ENCODE assay signal across 2 cellular contexts in the genomic region with DNA sequence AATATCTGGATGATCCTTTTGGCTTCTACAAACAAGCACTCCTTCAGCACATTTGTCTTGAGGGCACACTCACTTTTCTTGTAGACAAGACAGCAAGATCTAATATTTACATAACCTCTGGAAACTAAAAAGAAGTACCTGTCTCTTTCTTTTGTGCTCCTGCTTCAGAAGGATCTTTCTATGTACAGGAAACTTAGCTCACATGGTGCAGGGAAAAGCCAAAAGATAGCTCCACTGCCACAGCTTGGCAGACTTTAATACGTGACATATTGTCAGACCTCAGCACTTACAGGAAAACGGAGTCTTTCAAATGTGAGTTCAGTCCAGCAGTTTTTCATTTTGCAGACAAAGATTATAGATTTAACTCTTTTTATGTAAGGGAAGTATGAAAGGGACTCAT.
TF ChIP-seq lines count a peak whose summit lies in the region.

No MANE protein-coding gene starts in this region.

TF ChIP-seq in H1, 55 proteins besides CTCF, POLR2A, EP300 and RAD21 (continued from another document):
- TF ChIP-seq, protein P1, sequence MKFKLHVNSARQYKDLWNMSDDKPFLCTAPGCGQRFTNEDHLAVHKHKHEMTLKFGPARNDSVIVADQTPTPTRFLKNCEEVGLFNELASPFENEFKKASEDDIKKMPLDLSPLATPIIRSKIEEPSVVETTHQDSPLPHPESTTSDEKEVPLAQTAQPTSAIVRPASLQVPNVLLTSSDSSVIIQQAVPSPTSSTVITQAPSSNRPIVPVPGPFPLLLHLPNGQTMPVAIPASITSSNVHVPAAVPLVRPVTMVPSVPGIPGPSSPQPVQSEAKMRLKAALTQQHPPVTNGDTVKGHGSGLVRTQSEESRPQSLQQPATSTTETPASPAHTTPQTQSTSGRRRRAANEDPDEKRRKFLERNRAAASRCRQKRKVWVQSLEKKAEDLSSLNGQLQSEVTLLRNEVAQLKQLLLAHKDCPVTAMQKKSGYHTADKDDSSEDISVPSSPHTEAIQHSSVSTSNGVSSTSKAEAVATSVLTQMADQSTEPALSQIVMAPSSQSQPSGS (IDR thresholded peaks at IDR 0.05; ENCODE audit: low read length), result no peak
- TF ChIP-seq, protein P2, sequence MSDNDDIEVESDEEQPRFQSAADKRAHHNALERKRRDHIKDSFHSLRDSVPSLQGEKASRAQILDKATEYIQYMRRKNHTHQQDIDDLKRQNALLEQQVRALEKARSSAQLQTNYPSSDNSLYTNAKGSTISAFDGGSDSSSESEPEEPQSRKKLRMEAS (IDR thresholded peaks at IDR 0.05), result no peak
- no peak for TF ChIP-seq ZNF274 (IDR thresholded peaks at IDR 0.05; ENCODE audit: borderline replicate concordance, extremely low read depth, low read length)
- no peak for TF ChIP-seq TEAD4 (IDR thresholded peaks at IDR 0.05; ENCODE audit: low read depth, low read length)
- no peak for TF ChIP-seq YY1 (IDR thresholded peaks at IDR 0.05; ENCODE audit: low read depth, low read length)
- TF ChIP-seq NRF1 (IDR thresholded peaks at IDR 0.05; ENCODE audit: low read depth, low read length), result no peak
- no peak for TF ChIP-seq CHD1 (IDR thresholded peaks at IDR 0.05; ENCODE audit: low read depth, low read length)
- TF ChIP-seq FOSL1 (IDR thresholded peaks at IDR 0.05; ENCODE audit: insufficient read depth, low read depth, low read length), result no peak
- TF ChIP-seq SUZ12 (IDR thresholded peaks at IDR 0.05; ENCODE audit: low read length), result no peak
- no peak for TF ChIP-seq POU5F1 (IDR thresholded peaks at IDR 0.05; ENCODE audit: low read depth, low read length)
- no peak for TF ChIP-seq SRF (IDR thresholded peaks at IDR 0.05; ENCODE audit: low read depth, low read length)
- TF ChIP-seq PHF8 (conservative IDR thresholded peaks at IDR 0.05; ENCODE audit: low read depth, low read length), result no peak
- TF ChIP-seq CBX8 (IDR thresholded peaks at IDR 0.05; ENCODE audit: borderline replicate concordance, low read depth, low read length), result no peak
- no peak for TF ChIP-seq TCF12 (IDR thresholded peaks at IDR 0.05; ENCODE audit: low read depth, low read length)
- TF ChIP-seq CBX5 (IDR thresholded peaks at IDR 0.05; ENCODE audit: low read depth, low read length), result no peak
- TF ChIP-seq ASH2L (IDR thresholded peaks at IDR 0.05; ENCODE audit: low read length), result no peak
- no peak for TF ChIP-seq JUN (IDR thresholded peaks at IDR 0.05; ENCODE audit: low read depth, low read length)

TF ChIP-seq in WTC11, 78 proteins besides CTCF, POLR2A, EP300 and RAD21 (continued from another document):
- TF ChIP-seq, protein P3, sequence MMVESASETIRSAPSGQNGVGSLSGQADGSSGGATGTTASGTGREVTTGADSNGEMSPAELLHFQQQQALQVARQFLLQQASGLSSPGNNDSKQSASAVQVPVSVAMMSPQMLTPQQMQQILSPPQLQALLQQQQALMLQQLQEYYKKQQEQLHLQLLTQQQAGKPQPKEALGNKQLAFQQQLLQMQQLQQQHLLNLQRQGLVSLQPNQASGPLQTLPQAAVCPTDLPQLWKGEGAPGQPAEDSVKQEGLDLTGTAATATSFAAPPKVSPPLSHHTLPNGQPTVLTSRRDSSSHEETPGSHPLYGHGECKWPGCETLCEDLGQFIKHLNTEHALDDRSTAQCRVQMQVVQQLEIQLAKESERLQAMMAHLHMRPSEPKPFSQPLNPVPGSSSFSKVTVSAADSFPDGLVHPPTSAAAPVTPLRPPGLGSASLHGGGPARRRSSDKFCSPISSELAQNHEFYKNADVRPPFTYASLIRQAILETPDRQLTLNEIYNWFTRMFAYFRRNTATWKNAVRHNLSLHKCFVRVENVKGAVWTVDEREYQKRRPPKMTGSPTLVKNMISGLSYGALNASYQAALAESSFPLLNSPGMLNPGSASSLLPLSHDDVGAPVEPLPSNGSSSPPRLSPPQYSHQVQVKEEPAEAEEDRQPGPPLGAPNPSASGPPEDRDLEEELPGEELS (CRISPR knock-in tag; IDR thresholded peaks at IDR 0.05), result no peak
- TF ChIP-seq, protein P4, sequence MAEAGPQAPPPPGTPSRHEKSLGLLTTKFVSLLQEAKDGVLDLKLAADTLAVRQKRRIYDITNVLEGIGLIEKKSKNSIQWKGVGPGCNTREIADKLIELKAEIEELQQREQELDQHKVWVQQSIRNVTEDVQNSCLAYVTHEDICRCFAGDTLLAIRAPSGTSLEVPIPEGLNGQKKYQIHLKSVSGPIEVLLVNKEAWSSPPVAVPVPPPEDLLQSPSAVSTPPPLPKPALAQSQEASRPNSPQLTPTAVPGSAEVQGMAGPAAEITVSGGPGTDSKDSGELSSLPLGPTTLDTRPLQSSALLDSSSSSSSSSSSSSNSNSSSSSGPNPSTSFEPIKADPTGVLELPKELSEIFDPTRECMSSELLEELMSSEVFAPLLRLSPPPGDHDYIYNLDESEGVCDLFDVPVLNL (CRISPR knock-in tag; IDR thresholded peaks at IDR 0.05; ENCODE audit: borderline replicate concordance, low read depth), result no peak
- TF ChIP-seq ZNF396 (CRISPR knock-in tag; IDR thresholded peaks at IDR 0.05; ENCODE audit: borderline replicate concordance) (no peak), NFE2L1 (CRISPR knock-in tag; IDR thresholded peaks at IDR 0.05) (no peak), CBFB (CRISPR knock-in tag; IDR thresholded peaks at IDR 0.05; ENCODE audit: low read depth) (no peak), TEAD1 (CRISPR knock-in tag; IDR thresholded peaks at IDR 0.05) (no peak), ZBTB21 (CRISPR knock-in tag; IDR thresholded peaks at IDR 0.05; ENCODE audit: borderline replicate concordance) (no peak), KAT7 (CRISPR knock-in tag; IDR thresholded peaks at IDR 0.05; ENCODE audit: borderline replicate concordance) (no peak), NR3C1 (CRISPR knock-in tag; conservative IDR thresholded peaks at IDR 0.05; ENCODE audit: low read depth) (no peak)
- TF ChIP-seq, protein P5, sequence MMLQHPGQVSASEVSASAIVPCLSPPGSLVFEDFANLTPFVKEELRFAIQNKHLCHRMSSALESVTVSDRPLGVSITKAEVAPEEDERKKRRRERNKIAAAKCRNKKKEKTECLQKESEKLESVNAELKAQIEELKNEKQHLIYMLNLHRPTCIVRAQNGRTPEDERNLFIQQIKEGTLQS (CRISPR knock-in tag; conservative IDR thresholded peaks at IDR 0.05), result no peak
- TF ChIP-seq, protein P6, sequence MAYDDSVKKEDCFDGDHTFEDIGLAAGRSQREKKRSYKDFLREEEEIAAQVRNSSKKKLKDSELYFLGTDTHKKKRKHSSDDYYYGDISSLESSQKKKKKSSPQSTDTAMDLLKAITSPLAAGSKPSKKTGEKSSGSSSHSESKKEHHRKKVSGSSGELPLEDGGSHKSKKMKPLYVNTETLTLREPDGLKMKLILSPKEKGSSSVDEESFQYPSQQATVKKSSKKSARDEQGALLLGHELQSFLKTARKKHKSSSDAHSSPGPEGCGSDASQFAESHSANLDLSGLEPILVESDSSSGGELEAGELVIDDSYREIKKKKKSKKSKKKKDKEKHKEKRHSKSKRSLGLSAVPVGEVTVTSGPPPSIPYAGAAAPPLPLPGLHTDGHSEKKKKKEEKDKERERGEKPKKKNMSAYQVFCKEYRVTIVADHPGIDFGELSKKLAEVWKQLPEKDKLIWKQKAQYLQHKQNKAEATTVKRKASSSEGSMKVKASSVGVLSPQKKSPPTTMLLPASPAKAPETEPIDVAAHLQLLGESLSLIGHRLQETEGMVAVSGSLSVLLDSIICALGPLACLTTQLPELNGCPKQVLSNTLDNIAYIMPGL (CRISPR knock-in tag; IDR thresholded peaks at IDR 0.05), result no peak
- TF ChIP-seq, protein P7, sequence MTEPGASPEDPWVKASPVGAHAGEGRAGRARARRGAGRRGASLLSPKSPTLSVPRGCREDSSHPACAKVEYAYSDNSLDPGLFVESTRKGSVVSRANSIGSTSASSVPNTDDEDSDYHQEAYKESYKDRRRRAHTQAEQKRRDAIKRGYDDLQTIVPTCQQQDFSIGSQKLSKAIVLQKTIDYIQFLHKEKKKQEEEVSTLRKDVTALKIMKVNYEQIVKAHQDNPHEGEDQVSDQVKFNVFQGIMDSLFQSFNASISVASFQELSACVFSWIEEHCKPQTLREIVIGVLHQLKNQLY (CRISPR knock-in tag; IDR thresholded peaks at IDR 0.05), result no peak
- TF ChIP-seq, protein P8, sequence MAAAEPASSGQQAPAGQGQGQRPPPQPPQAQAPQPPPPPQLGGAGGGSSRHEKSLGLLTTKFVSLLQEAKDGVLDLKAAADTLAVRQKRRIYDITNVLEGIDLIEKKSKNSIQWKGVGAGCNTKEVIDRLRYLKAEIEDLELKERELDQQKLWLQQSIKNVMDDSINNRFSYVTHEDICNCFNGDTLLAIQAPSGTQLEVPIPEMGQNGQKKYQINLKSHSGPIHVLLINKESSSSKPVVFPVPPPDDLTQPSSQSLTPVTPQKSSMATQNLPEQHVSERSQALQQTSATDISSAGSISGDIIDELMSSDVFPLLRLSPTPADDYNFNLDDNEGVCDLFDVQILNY (CRISPR knock-in tag; IDR thresholded peaks at IDR 0.05), result no peak
- TF ChIP-seq, protein P1 (CRISPR knock-in tag; IDR thresholded peaks at IDR 0.05; ENCODE audit: borderline replicate concordance, low read depth), result no peak
- TF ChIP-seq, protein P9, sequence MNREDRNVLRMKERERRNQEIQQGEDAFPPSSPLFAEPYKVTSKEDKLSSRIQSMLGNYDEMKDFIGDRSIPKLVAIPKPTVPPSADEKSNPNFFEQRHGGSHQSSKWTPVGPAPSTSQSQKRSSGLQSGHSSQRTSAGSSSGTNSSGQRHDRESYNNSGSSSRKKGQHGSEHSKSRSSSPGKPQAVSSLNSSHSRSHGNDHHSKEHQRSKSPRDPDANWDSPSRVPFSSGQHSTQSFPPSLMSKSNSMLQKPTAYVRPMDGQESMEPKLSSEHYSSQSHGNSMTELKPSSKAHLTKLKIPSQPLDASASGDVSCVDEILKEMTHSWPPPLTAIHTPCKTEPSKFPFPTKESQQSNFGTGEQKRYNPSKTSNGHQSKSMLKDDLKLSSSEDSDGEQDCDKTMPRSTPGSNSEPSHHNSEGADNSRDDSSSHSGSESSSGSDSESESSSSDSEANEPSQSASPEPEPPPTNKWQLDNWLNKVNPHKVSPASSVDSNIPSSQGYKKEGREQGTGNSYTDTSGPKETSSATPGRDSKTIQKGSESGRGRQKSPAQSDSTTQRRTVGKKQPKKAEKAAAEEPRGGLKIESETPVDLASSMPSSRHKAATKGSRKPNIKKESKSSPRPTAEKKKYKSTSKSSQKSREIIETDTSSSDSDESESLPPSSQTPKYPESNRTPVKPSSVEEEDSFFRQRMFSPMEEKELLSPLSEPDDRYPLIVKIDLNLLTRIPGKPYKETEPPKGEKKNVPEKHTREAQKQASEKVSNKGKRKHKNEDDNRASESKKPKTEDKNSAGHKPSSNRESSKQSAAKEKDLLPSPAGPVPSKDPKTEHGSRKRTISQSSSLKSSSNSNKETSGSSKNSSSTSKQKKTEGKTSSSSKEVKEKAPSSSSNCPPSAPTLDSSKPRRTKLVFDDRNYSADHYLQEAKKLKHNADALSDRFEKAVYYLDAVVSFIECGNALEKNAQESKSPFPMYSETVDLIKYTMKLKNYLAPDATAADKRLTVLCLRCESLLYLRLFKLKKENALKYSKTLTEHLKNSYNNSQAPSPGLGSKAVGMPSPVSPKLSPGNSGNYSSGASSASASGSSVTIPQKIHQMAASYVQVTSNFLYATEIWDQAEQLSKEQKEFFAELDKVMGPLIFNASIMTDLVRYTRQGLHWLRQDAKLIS (CRISPR knock-in tag; IDR thresholded peaks at IDR 0.05; ENCODE audit: borderline replicate concordance), result no peak
